ENCODE assay signal across 22 cellular contexts in the genomic region with DNA sequence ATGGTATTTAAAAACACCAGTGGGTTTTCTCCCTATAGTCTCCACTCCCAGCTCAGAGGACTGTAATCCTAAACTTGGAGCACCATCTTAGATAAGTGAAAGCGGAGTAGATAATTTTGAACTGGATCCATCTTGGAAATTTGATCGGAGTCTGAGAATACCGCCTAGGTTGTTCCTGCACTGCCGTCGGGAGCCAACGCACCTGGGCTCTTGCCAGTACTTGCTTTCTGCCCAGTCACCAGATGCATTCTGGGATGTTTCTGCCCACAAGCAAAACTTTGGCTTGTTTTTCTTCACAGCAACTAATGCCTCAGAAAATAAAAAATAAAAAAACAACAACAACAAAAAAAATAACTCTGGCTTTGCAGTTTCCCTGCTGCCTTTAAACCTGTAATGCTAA.
DNase-seq lines count a peak whose midpoint lies in the region; ATAC-seq and TF ChIP-seq lines count a peak whose summit lies in the region.
"Had no signal": no experiment of that assay in that cellular context is flagged by ENCODE, and none has a peak within 500 bp of the region (broad histone marks: within the 10 kb centered on the region; RNA-seq: fewer than 3 reads in every experiment).

No MANE protein-coding gene starts in this region.

- in situ Hi-C loops in GM23248 (cut with MboI): no loop called here

- H4K20me1 ChIP-seq in GM23248 (ENCODE audit: insufficient read depth): no peaks in the 10 kb centered on the region; the same call in 1 of the 2 replicates
- no peaks in the 10 kb centered on the region for H4K20me1 ChIP-seq in hepatocyte (ENCODE audit: insufficient read depth, poor library complexity, severe bottlenecking)

- H3K9ac ChIP-seq in GM23248: peak overlapping the region; percentile 75
- no peak overlapping the region for H3K9ac ChIP-seq in skeletal muscle satellite cell (ENCODE audit: low read depth, low read length)
- H3K9ac ChIP-seq: parathyroid adenoma had no signal

- H3K79me2 ChIP-seq in GM23248 (ENCODE audit: insufficient read depth) (peaks cover 79% of the 10 kb centered on the region), hepatocyte (no peaks in the 10 kb centered on the region)
- H3K79me2 ChIP-seq: parathyroid adenoma had no signal

- H3K4me1 ChIP-seq in GM23248 (ENCODE audit: insufficient read depth): peaks cover 30% of the 10 kb centered on the region
- peaks cover 24% of the 10 kb centered on the region for H3K4me1 ChIP-seq in hepatocyte (ENCODE audit: insufficient read depth)
- peaks cover 17% of the 10 kb centered on the region for H3K4me1 ChIP-seq in skeletal muscle satellite cell (ENCODE audit: control insufficient read depth, insufficient read depth, low read length)
- H3K4me1 ChIP-seq: ascending aorta had no signal

- peak overlapping the region; percentile 79 for H3K27ac ChIP-seq in GM23248
- H3K27ac ChIP-seq in hepatocyte: peak overlapping the region; percentile 52
- H3K27ac ChIP-seq: ascending aorta, parathyroid adenoma, SK-N-MC, tibial artery had no signal

- peak overlapping the region; percentile 70 for H3K4me2 ChIP-seq in GM23248 (ENCODE audit: unreplicated experiment)
- peak overlapping the region; percentile 48 for H3K4me2 ChIP-seq in hepatocyte
- H3K4me2 ChIP-seq in skeletal muscle satellite cell (ENCODE audit: low read length): peak overlapping the region; percentile 50

- DNase-seq in GM23248: no peak
- peak; percentile 62 to 82 for DNase-seq in NCI-H526 (lab: John Stamatoyannopoulos, UW)
- no peak for DNase-seq in hepatocyte (ENCODE audit: low spot score)
- DNase-seq in DMS114 treated with DMSO at 0.1 percent for 48 hours (lab: John Stamatoyannopoulos, UW; ENCODE audit: unreplicated experiment): no peak
- no peak for DNase-seq in islet precursor cell
- DNase-seq: activated B cell treated with CpG ODN at 0.5 μM for 24 hours; activated CD4-positive, alpha-beta memory T cell treated with anti-CD3 and anti-CD28 coated beads for 36 hours; activated naive CD4-positive, alpha-beta T cell treated with Interleukin-2 at 50 U/mL for 16 hours; immature natural killer cell; KBM-7; MV-4-11; NCI-H2029 treated with DMSO at 0.1 percent for 48 hours; stimulated activated CD4-positive, alpha-beta T cell treated with anti-CD3 and anti-CD28 coated beads, Interleukin-1b, Interleukin-23, amount 100 ng/mL, for 48 hours; stimulated activated naive CD4-positive, alpha-beta T cell treated with Interleukin-2 at 50 U/mL for 16 hours; tibial artery had no signal

- no peak for ATAC-seq in GM18907 (IDR thresholded peaks at IDR 0.05; ENCODE audit: unreplicated experiment)
- ATAC-seq: HCT116, sciatic nerve had no signal

- H3K4me3 ChIP-seq in GM23248: no peak overlapping the region
- no peak overlapping the region for H3K4me3 ChIP-seq in hepatocyte
- no peak overlapping the region for H3K4me3 ChIP-seq in skeletal muscle satellite cell (ENCODE audit: low read length)
- H3K4me3 ChIP-seq: SK-N-MC, tibial artery had no signal

- no peak overlapping the region for H2AFZ ChIP-seq in GM23248
- H2AFZ ChIP-seq in hepatocyte: no peak overlapping the region
- H2AFZ ChIP-seq: parathyroid adenoma had no signal

- H3K36me3 ChIP-seq in GM23248 (ENCODE audit: low read depth) (no peaks in the 10 kb centered on the region), hepatocyte (replicated peaks; ENCODE audit: insufficient read depth, low read depth) (no peaks in the 10 kb centered on the region), skeletal muscle satellite cell (ENCODE audit: insufficient read depth, low read length) (no peaks in the 10 kb centered on the region)
- H3K36me3 ChIP-seq: ascending aorta, tibial artery had no signal

- H3K9me2 ChIP-seq in GM23248 (ENCODE audit: insufficient read depth) (no peaks in the 10 kb centered on the region), hepatocyte (replicated peaks; ENCODE audit: insufficient read depth) (no peaks in the 10 kb centered on the region)

- no peaks in the 10 kb centered on the region for H3K9me3 ChIP-seq in GM23248 (ENCODE audit: low read depth)
- H3K9me3 ChIP-seq in hepatocyte (ENCODE audit: low read depth): no peaks in the 10 kb centered on the region
- H3K9me3 ChIP-seq in skeletal muscle satellite cell (replicated peaks; ENCODE audit: low read length): no peaks in the 10 kb centered on the region
- H3K9me3 ChIP-seq: ascending aorta, tibial artery had no signal

- peaks cover 20% of the 10 kb centered on the region for H3F3A ChIP-seq in GM23248 (ENCODE audit: insufficient read depth)

- no peaks in the 10 kb centered on the region for H3K27me3 ChIP-seq in GM23248 (replicated peaks; ENCODE audit: insufficient read depth)
- no peaks in the 10 kb centered on the region for H3K27me3 ChIP-seq in hepatocyte
- no peaks in the 10 kb centered on the region for H3K27me3 ChIP-seq in skeletal muscle satellite cell (ENCODE audit: control insufficient read depth, insufficient read depth, low read length)
- H3K27me3 ChIP-seq: ascending aorta, tibial artery had no signal

- 44 to 49% methylated on average over 6 of the region's 6 CpGs for WGBS in GM23248 (ENCODE audit: low coverage in 1 of 2, low lambda C conversion rate in 2 of 2, missing lambda C conversion rate in 2 of 2), 2 experiments
- WGBS in hepatocyte (ENCODE audit: low lambda C conversion rate, missing lambda C conversion rate): 84% methylated on average over 6 of the region's 6 CpGs

- TF ChIP-seq CTCF in hepatocyte (IDR thresholded peaks at IDR 0.05; ENCODE audit: poor library complexity): no peak

Comparison
In these comparisons a context has a peak if more than half of its experiments do, and no peak if none do; other contexts are left out.
1. DNase-seq: peak in NCI-H526 (2 of 2); none in GM23248 (single experiment), hepatocyte (single experiment), DMS114 treated with DMSO at 0.1 percent for 48 hours (single experiment) and islet precursor cell (single experiment).
2. Peak in every context shown above with its lines, with median percentiles within 50 percentile points of each other: H3K4me2 ChIP-seq.